ENCODE assay signal across 22 cellular contexts in genomic region chr1:81298321-81298720, GRCh38.
"Had no signal": no experiment of that assay in that cellular context is flagged by ENCODE, and none has a peak within 500 bp of the region (broad histone marks: within the 10 kb centered on the region; RNA-seq: fewer than 3 reads in every experiment).

No MANE protein-coding gene starts in this region.

- H3K36me3 ChIP-seq: gastroesophageal sphincter, heart left ventricle, left lung, ovary, sigmoid colon, spleen, thoracic aorta, transverse colon, upper lobe of right lung, uterus had no signal

- DNase-seq: dorsolateral prefrontal cortex; effector CD4-positive, alpha-beta T cell; foreskin keratinocyte; heart left ventricle; left cardiac atrium; left lung; natural killer cell; occipital lobe; ovary; psoas muscle; right cardiac atrium; sigmoid colon; spleen; stimulated activated CD4-positive, alpha-beta T cell treated with anti-CD3 and anti-CD28 coated beads, Interleukin-4, amount 100 ng/mL, for 4 hours; stimulated activated naive B cell treated with anti-CD40 and anti-IgM and Interleukin-4, amounts not matched to agents 10 μg/mL and 1 μg/mL and 100 μg/mL, for 72 hours; transverse colon; upper lobe of right lung; uterus had no signal

- H3K4me1 ChIP-seq: foreskin keratinocyte, heart left ventricle, left lung, psoas muscle, sigmoid colon, spleen, transverse colon, upper lobe of right lung, uterus had no signal

- H3K27me3 Mint-ChIP-seq: stimulated activated naive B cell treated with anti-CD40 and anti-IgM and Interleukin-4, amounts not matched to agents 10 μg/mL and 1 μg/mL and 100 μg/mL, for 72 hours; stimulated activated naive CD8-positive, alpha-beta T cell treated with anti-CD3 and anti-CD28 coated beads, Interleukin-15, Interleukin-2, amounts not matched to agents 100 ng/mL and 50 ng/mL, for 24 hours had no signal

- H3K9me3 Mint-ChIP-seq: stimulated activated naive B cell treated with anti-CD40 and anti-IgM and Interleukin-4, amounts not matched to agents 10 μg/mL and 1 μg/mL and 100 μg/mL, for 72 hours had no signal

- H3K4me3 Mint-ChIP-seq: natural killer cell; stimulated activated naive B cell treated with anti-CD40 and anti-IgM and Interleukin-4, amounts not matched to agents 10 μg/mL and 1 μg/mL and 100 μg/mL, for 72 hours; stimulated activated naive CD8-positive, alpha-beta T cell treated with anti-CD3 and anti-CD28 coated beads, Interleukin-15, Interleukin-2, amounts not matched to agents 100 ng/mL and 50 ng/mL, for 24 hours had no signal

- H3K27me3 ChIP-seq: dorsolateral prefrontal cortex, foreskin keratinocyte, gastroesophageal sphincter, heart left ventricle, hepatocyte, left lung, ovary, sigmoid colon, spleen, transverse colon, upper lobe of right lung, uterus had no signal

- H3K36me3 Mint-ChIP-seq: natural killer cell; stimulated activated naive B cell treated with anti-CD40 and anti-IgM and Interleukin-4, amounts not matched to agents 10 μg/mL and 1 μg/mL and 100 μg/mL, for 72 hours had no signal

- H3K4me1 Mint-ChIP-seq: natural killer cell; stimulated activated naive B cell treated with anti-CD40 and anti-IgM and Interleukin-4, amounts not matched to agents 10 μg/mL and 1 μg/mL and 100 μg/mL, for 72 hours had no signal

- H3K4me3 ChIP-seq: dorsolateral prefrontal cortex, gastroesophageal sphincter, heart left ventricle, hepatocyte, left lung, ovary, psoas muscle, sigmoid colon, spleen, thoracic aorta, transverse colon, upper lobe of right lung, uterus had no signal

- H3K27ac Mint-ChIP-seq: natural killer cell; stimulated activated naive B cell treated with anti-CD40 and anti-IgM and Interleukin-4, amounts not matched to agents 10 μg/mL and 1 μg/mL and 100 μg/mL, for 72 hours; stimulated activated naive CD8-positive, alpha-beta T cell treated with anti-CD3 and anti-CD28 coated beads, Interleukin-15, Interleukin-2, amounts not matched to agents 100 ng/mL and 50 ng/mL, for 24 hours had no signal

- H3K9me3 ChIP-seq: gastroesophageal sphincter, heart left ventricle, left lung, ovary, psoas muscle, sigmoid colon, spleen, thoracic aorta, transverse colon, upper lobe of right lung, uterus had no signal

- H3K27ac ChIP-seq: dorsolateral prefrontal cortex, foreskin keratinocyte, gastroesophageal sphincter, heart left ventricle, hepatocyte, left lung, ovary, psoas muscle, sigmoid colon, spleen, thoracic aorta, transverse colon, upper lobe of right lung, uterus had no signal
